In the genomic region with DNA sequence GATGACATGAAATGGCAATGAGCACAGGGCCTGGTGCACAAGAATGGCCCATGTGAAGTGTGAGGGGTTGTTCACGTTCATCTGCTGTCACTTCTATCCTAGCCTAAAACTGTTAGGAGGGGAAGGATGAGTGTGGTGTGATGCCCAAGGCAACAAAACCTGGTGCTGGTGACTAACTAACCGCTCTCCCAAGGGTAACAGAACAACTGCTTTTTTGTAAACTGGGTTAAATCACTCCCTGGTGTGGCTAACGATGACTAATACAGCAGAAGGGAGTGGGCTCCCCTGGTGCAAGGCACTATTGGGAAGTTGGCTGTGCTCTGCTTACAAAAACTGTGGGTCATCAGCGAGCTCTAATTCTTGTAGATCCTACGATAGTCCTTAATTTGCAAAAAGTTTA, we compare ENCODE assay signal across 7 cellular contexts.
DNase-seq lines count a peak whose midpoint lies in the region; ATAC-seq and TF ChIP-seq lines count a peak whose summit lies in the region.

No MANE protein-coding gene starts in this region.

- H3K4me1 Mint-ChIP-seq in neural progenitor cell: peaks cover 27% of the 10 kb centered on the region
- H3K4me1 Mint-ChIP-seq in T-helper 2 cell treated with Interferon-gamma antibody and Interleukin-4, amounts not matched to agents 5 μg/mL and 100 μg/mL, for 36 hours (ENCODE audit: low read depth): no peaks in the 10 kb centered on the region

- peaks cover 9% of the 10 kb centered on the region for H3K9me3 Mint-ChIP-seq in neural progenitor cell
- no peaks in the 10 kb centered on the region for H3K9me3 Mint-ChIP-seq in T-helper 2 cell treated with Interferon-gamma antibody and Interleukin-4, amounts not matched to agents 5 μg/mL and 100 μg/mL, for 36 hours

- peak; percentile 35 to 87 for DNase-seq in cardiac fibroblast (ENCODE audit: low read depth in 2 of 2)
- peak; percentile 69 for DNase-seq in spleen
- no peak for DNase-seq in hepatic stellate cell (ENCODE audit: low spot score)
- DNase-seq in neural progenitor cell (ENCODE audit: low spot score): no peak
- DNase-seq in T-helper 2 cell treated with Interferon-gamma antibody and Interleukin-4, amounts not matched to agents 5 μg/mL and 100 μg/mL, for 36 hours (ENCODE audit: low spot score): no peak

- TF ChIP-seq POLR2A in spleen (IDR thresholded peaks at IDR 0.05): no peak

- no peak overlapping the region for H3K4me3 Mint-ChIP-seq in neural progenitor cell
- H3K4me3 Mint-ChIP-seq in T-helper 2 cell treated with Interferon-gamma antibody and Interleukin-4, amounts not matched to agents 5 μg/mL and 100 μg/mL, for 36 hours: no peak overlapping the region

- no peak overlapping the region for H3K9ac ChIP-seq in neural progenitor cell

- H3K4me2 ChIP-seq in neural progenitor cell: no peak overlapping the region

- H3K9me3 ChIP-seq in spleen (no peaks in the 10 kb centered on the region), neural progenitor cell (ENCODE audit: low read depth) (peaks cover 5% of the 10 kb centered on the region)

- no peaks in the 10 kb centered on the region for H3K36me3 ChIP-seq in spleen
- no peaks in the 10 kb centered on the region for H3K36me3 ChIP-seq in neural progenitor cell

- no peaks in the 10 kb centered on the region for H3K27me3 Mint-ChIP-seq in neural progenitor cell (ENCODE audit: insufficient read depth, low read depth)
- H3K27me3 Mint-ChIP-seq in T-helper 2 cell treated with Interferon-gamma antibody and Interleukin-4, amounts not matched to agents 5 μg/mL and 100 μg/mL, for 36 hours (ENCODE audit: low read depth): no peaks in the 10 kb centered on the region

- H3K27ac Mint-ChIP-seq in neural progenitor cell: no peak overlapping the region
- no peak overlapping the region for H3K27ac Mint-ChIP-seq in T-helper 2 cell treated with Interferon-gamma antibody and Interleukin-4, amounts not matched to agents 5 μg/mL and 100 μg/mL, for 36 hours

- ATAC-seq in GM19397 (IDR thresholded peaks at IDR 0.05; ENCODE audit: unreplicated experiment) (peak; percentile 42), HG03442 (IDR thresholded peaks at IDR 0.05; ENCODE audit: unreplicated experiment) (peak; percentile 56)

- TF ChIP-seq CTCF in cardiac fibroblast (IDR thresholded peaks at IDR 0.05; ENCODE audit: low read depth, low read length) (no peak), spleen (IDR thresholded peaks at IDR 0.05 in 8 of 11, conservative IDR thresholded peaks at IDR 0.05 in 3 of 11) (no peak), neural progenitor cell (IDR thresholded peaks at IDR 0.05) (no peak)

- peaks cover 35% of the 10 kb centered on the region for H3F3A ChIP-seq in neural progenitor cell (ENCODE audit: low read depth)

- H3K27me3 ChIP-seq in spleen (replicated peaks in 1 of 7) (no peaks in the 10 kb centered on the region), neural progenitor cell (no peaks in the 10 kb centered on the region)

- peaks cover 3% of the 10 kb centered on the region for H4K20me1 ChIP-seq in neural progenitor cell (ENCODE audit: low read depth)

- 48 to 79% (median 58%) methylated on average over 5 of the region's 5 CpGs for WGBS in spleen, 5 donors

- H2AFZ ChIP-seq in neural progenitor cell (replicated peaks): no peak overlapping the region

- no peaks in the 10 kb centered on the region for H3K36me3 Mint-ChIP-seq in neural progenitor cell
- no peaks in the 10 kb centered on the region for H3K36me3 Mint-ChIP-seq in T-helper 2 cell treated with Interferon-gamma antibody and Interleukin-4, amounts not matched to agents 5 μg/mL and 100 μg/mL, for 36 hours (ENCODE audit: low read depth)

- intact Hi-C loops in spleen (cut with DNase I; ENCODE audit: low total_unique reads): no loop called here

- H3K27ac ChIP-seq in spleen (peak overlapping the region in 7 of 8 donors; percentile 59 to 90 (median 81)), neural progenitor cell (no peak overlapping the region)

- no peak overlapping the region for H3K4me3 ChIP-seq in cardiac fibroblast (replicated peaks in 1 of 2; ENCODE audit: low read depth in 2 of 2, low read length in 2 of 2)
- no peak overlapping the region for H3K4me3 ChIP-seq in spleen
- H3K4me3 ChIP-seq in neural progenitor cell: no peak overlapping the region

- peaks cover 0 to 7% (median 0%) of the 10 kb centered on the region in 6 donors for H3K4me1 ChIP-seq in spleen
- H3K4me1 ChIP-seq in neural progenitor cell: peaks cover 53% of the 10 kb centered on the region

- H3K79me2 ChIP-seq in neural progenitor cell (ENCODE audit: low read depth): no peaks in the 10 kb centered on the region

Comparison
In these comparisons a context has a peak if more than half of its experiments do, and no peak if none do; other contexts are left out.
1. DNase-seq: peak in cardiac fibroblast (2 of 2) and spleen (single experiment); none in hepatic stellate cell (single experiment), neural progenitor cell (single experiment) and T-helper 2 cell treated with Interferon-gamma antibody and Interleukin-4, amounts not matched to agents 5 μg/mL and 100 μg/mL, for 36 hours (single experiment).